1 cellular context compared by ENCODE assay signal in the genomic region with DNA sequence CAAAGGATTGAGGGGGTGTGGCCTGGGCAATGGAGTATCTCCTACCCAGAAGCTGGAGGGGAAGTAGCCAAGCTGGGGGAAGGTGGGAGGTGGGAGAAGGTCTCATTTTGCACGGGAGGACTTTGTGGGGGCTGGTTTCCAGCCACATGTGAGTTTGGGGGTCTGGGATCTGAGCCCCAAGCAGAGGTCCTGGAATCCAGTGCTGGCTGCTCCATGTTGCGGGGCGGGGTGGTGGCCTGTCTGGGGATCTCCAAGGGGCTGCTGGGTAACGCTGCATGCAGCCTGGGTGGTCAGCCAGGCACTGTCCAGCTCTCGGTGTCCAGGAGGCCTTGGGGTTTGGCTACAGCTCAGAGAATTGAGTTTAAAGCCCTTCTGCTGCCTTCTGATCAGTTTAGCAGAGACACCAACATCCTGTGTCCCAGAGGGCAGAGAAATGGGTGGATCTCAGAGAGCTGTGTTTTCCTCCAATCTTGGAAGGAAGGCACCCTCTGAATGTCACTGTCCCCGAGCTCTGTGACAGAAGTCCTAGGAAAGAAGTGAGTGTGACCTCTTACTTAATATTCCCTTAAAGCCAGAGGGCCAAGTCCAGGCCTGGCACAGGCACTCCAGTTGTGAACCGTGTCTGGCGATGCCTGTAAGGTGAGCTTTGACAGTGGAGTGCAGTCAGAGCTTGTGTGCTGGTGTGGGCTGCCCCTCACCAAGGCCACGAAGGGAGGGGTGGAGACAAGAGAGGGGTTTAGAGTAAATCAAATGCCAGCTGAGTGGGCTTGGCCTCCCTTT.
TF ChIP-seq lines count a peak whose summit lies in the region.

No MANE protein-coding gene starts in this region.

TF ChIP-seq in GM23338, 12 proteins besides CTCF, POLR2A, EP300 and RAD21:
- TF ChIP-seq STAT1 (IDR thresholded peaks at IDR 0.05; ENCODE audit: unreplicated experiment), result no peak
- no peak for TF ChIP-seq EZH2 (IDR thresholded peaks at IDR 0.05; ENCODE audit: low read depth, unreplicated experiment)
- TF ChIP-seq NANOG (IDR thresholded peaks at IDR 0.05; ENCODE audit: borderline replicate concordance), result no peak
- no peak for TF ChIP-seq JUNB (IDR thresholded peaks at IDR 0.05; ENCODE audit: unreplicated experiment)
- TF ChIP-seq, protein P1, sequence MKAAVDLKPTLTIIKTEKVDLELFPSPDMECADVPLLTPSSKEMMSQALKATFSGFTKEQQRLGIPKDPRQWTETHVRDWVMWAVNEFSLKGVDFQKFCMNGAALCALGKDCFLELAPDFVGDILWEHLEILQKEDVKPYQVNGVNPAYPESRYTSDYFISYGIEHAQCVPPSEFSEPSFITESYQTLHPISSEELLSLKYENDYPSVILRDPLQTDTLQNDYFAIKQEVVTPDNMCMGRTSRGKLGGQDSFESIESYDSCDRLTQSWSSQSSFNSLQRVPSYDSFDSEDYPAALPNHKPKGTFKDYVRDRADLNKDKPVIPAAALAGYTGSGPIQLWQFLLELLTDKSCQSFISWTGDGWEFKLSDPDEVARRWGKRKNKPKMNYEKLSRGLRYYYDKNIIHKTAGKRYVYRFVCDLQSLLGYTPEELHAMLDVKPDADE (IDR thresholded peaks at IDR 0.05), result no peak
- TF ChIP-seq EZH2phosphoT487 (IDR thresholded peaks at IDR 0.05; ENCODE audit: unreplicated experiment), result no peak
- no peak for TF ChIP-seq ZNF331 (CRISPR knock-in tag; IDR thresholded peaks at IDR 0.05; ENCODE audit: low read depth)
- TF ChIP-seq ZNF114 (CRISPR knock-in tag; IDR thresholded peaks at IDR 0.05), result no peak
- TF ChIP-seq ZNF462 (CRISPR knock-in tag; IDR thresholded peaks at IDR 0.05), result no peak
